In genomic region chr10:97428572-97428981, GRCh38 we compare ENCODE assay signal across 1 cellular context.
A peak's percentile ranks its signal among the peaks of the same experiment; 100 is the strongest.
TF ChIP-seq lines count a peak whose summit lies in the region.

No MANE protein-coding gene starts in this region.

TF ChIP-seq in IMR-90, 13 proteins besides CTCF, POLR2A, EP300 and RAD21:
- peak; percentile 52; the same call in 1 of the 2 replicates for TF ChIP-seq CEBPB (IDR thresholded peaks at IDR 0.05; ENCODE audit: low read depth, low read length)
- TF ChIP-seq MAZ (IDR thresholded peaks at IDR 0.05; ENCODE audit: borderline replicate concordance, low read depth, low read length) = no peak
- no peak for TF ChIP-seq NFE2L2 (IDR thresholded peaks at IDR 0.05; ENCODE audit: low read depth, low read length)
